22 cellular contexts compared by ENCODE assay signal in genomic region chr11:92829121-92829520, GRCh38.
DNase-seq lines count a peak whose midpoint lies in the region; ATAC-seq, FAIRE-seq and TF ChIP-seq lines count a peak whose summit lies in the region.
"Had no signal": no experiment of that assay in that cellular context is flagged by ENCODE, and none has a peak within 500 bp of the region (broad histone marks: within the 10 kb centered on the region; RNA-seq: fewer than 3 reads in every experiment).

No MANE protein-coding gene starts in this region.

- H3K27ac ChIP-seq in H1 (ENCODE audit: low read depth, low read length) = no peak overlapping the region
- H3K27ac ChIP-seq: Peyer's patch had no signal

- H3K9ac ChIP-seq in H1 (replicated peaks in 1 of 4; ENCODE audit: extremely low read depth in 1 of 4, low read depth in 3 of 4, low read length in 3 of 4) = no peak overlapping the region

- no peak overlapping the region for H3K4me2 ChIP-seq in H1 (ENCODE audit: insufficient read depth in 1 of 2, low read depth in 2 of 2, low read length in 2 of 2)

- POLR2A ChIA-PET in H1 (lab: Charles Lee; ENCODE audit: partially characterized antibody) = interaction anchor here (0.6 kb wide), 1 partner anchor 512 kb away, joined by 3 read pairs; no protein-coding TSS in a partner anchor

- H3K27me3 Mint-ChIP-seq in nephron (ENCODE audit: low read depth) (peaks cover 4% of the 10 kb centered on the region), type B pancreatic cell (peaks cover 18% of the 10 kb centered on the region)

- WGBS in H1 (ENCODE audit: extremely low coverage in 1 of 2, insufficient coverage in 1 of 2, insufficient read length in 1 of 2, insufficient replicate concordance in 2 of 2, low coverage in 1 of 2, low lambda C conversion rate in 2 of 2, missing lambda C conversion rate in 1 of 2), 2 experiments = 86% methylated on average over 3 of the region's 3 CpGs; no CpG with 5 or more reads in 1 of the 2 experiments

- FAIRE-seq in H1 (lab: Jason Lieb, UNC) = no peak
- FAIRE-seq: D721Med, GM12891 had no signal

- no peak overlapping the region for H2BK120ac ChIP-seq in H1 (replicated peaks; ENCODE audit: low read depth, low read length)

- H2AFZ ChIP-seq in H1 (ENCODE audit: low read length) = no peak overlapping the region

- no peak for TF ChIP-seq RAD21 in H1 (IDR thresholded peaks at IDR 0.05 in 1 of 2, conservative IDR thresholded peaks at IDR 0.05 in 1 of 2; ENCODE audit: low read depth in 2 of 2, low read length in 2 of 2)

- no peaks in the 10 kb centered on the region for H3K9me3 Mint-ChIP-seq in nephron
- H3K9me3 Mint-ChIP-seq in type B pancreatic cell = no peaks in the 10 kb centered on the region

- CTCF ChIA-PET in H1 (lab: Charles Lee; ENCODE audit: partially characterized antibody) = interaction anchor here (0.9 kb wide), 1 partner anchor 55 kb away, joined by 3 read pairs; no protein-coding TSS in a partner anchor

- H2BK20ac ChIP-seq in H1 (ENCODE audit: low read length) = no peak overlapping the region

- no peak for TF ChIP-seq CTCF in H1 (IDR thresholded peaks at IDR 0.05; ENCODE audit: control extremely low read depth in 1 of 3, insufficient read depth in 1 of 3, low read depth in 1 of 3, low read length in 3 of 3)
- TF ChIP-seq CTCF in nephron (IDR thresholded peaks at IDR 0.05; ENCODE audit: unreplicated experiment in 3 of 3) = no peak
- TF ChIP-seq CTCF in type B pancreatic cell (conservative IDR thresholded peaks at IDR 0.05) = no peak

- ATAC-seq in GM18519 (IDR thresholded peaks at IDR 0.05; ENCODE audit: low FRiP score, unreplicated experiment) (no peak), HG02798 (IDR thresholded peaks at IDR 0.05; ENCODE audit: poor library complexity, unreplicated experiment) (no peak)

- no peak overlapping the region for H2BK12ac ChIP-seq in H1 (ENCODE audit: low read depth, low read length)

- no peak overlapping the region for H3K56ac ChIP-seq in H1 (replicated peaks; ENCODE audit: insufficient read length, low read depth, low read length)

- H4K8ac ChIP-seq in H1 (ENCODE audit: extremely low read depth, insufficient read depth, low read length) = no peak overlapping the region

- peak; percentile 59 for DNase-seq in NCI-H69 (lab: John Stamatoyannopoulos, UW)
- no peak for DNase-seq in H1 (ENCODE audit: low read depth in 1 of 2, low spot score in 2 of 2)
- no peak for DNase-seq in type B pancreatic cell (ENCODE audit: extremely low spot score, unreplicated experiment)
- no peak for DNase-seq in stimulated activated CD4-positive, alpha-beta T cell treated with anti-CD3 and anti-CD28 coated beads, Interleukin-1b, Interleukin-23, amount 100 ng/mL, for 48 hours
- DNase-seq: DMS79; H7; HFFc6; KBM-7; MM.1S; NCI-H1048; NCI-H1436; NCI-H1930; NCI-H510A; NCI-H774; NK-92 treated with Interleukin-12 subunit alpha and Interleukin-12 subunit beta, amount 100 ng/mL, for 24 hours; Peyer's patch had no signal

- no peaks in the 10 kb centered on the region for H3K9me3 ChIP-seq in H1 (ENCODE audit: insufficient read depth in 2 of 2, low read depth in 1 of 2, low read length in 1 of 2)
- H3K9me3 ChIP-seq: BE2C, Peyer's patch had no signal

- no peak overlapping the region for H2BK15ac ChIP-seq in H1 (ENCODE audit: low read length)

- H3K18ac ChIP-seq in H1 (ENCODE audit: extremely low read depth, low read length) = no peak overlapping the region

- no peak overlapping the region for H4K91ac ChIP-seq in H1 (replicated peaks; ENCODE audit: insufficient read length, low read length)

- no peak overlapping the region for H3K23ac ChIP-seq in H1 (ENCODE audit: insufficient read length)

- H3K4me1 ChIP-seq in H1 (replicated peaks in 1 of 4; ENCODE audit: control insufficient read depth in 3 of 4, insufficient read depth in 4 of 4, low read length in 3 of 4) = peaks cover 0 to 10% (median 0%) of the 10 kb centered on the region in 4 experiments; a peak in 1 of 7 replicates
- H3K4me1 ChIP-seq: Peyer's patch had no signal

- H3K4ac ChIP-seq in H1 (replicated peaks; ENCODE audit: insufficient read length, low read depth, low read length) = no peak overlapping the region

- no peak overlapping the region for H3K4me3 Mint-ChIP-seq in nephron
- H3K4me3 Mint-ChIP-seq in type B pancreatic cell = no peak overlapping the region
- H3K4me3 Mint-ChIP-seq: HFFc6 had no signal

- no peak for TF ChIP-seq POLR2A in H1 (IDR thresholded peaks at IDR 0.05; ENCODE audit: control extremely low read depth in 1 of 2, low read depth in 2 of 2, low read length in 2 of 2)

- peaks cover 13% of the 10 kb centered on the region for H3K36me3 Mint-ChIP-seq in nephron (ENCODE audit: low read depth)
- H3K36me3 Mint-ChIP-seq in type B pancreatic cell = peaks cover 19% of the 10 kb centered on the region

- H3K79me2 ChIP-seq in H1 (ENCODE audit: control insufficient read depth in 1 of 2, insufficient read depth in 2 of 2, low read length in 2 of 2) = no peaks in the 10 kb centered on the region

- H3K4me3 ChIP-seq in H1 (ENCODE audit: extremely low read depth in 1 of 4, insufficient read depth in 2 of 4, low read depth in 3 of 4, low read length in 4 of 4) = no peak overlapping the region
- H3K4me3 ChIP-seq: Peyer's patch had no signal

- H2AK5ac ChIP-seq in H1 (ENCODE audit: low read depth, low read length) = no peak overlapping the region

- H3K27ac Mint-ChIP-seq in nephron = peak overlapping the region; percentile 77 to 92 (median 82)
- H3K27ac Mint-ChIP-seq in type B pancreatic cell = peak overlapping the region; percentile 61
- H3K27ac Mint-ChIP-seq: HFFc6 had no signal

- H4K5ac ChIP-seq in H1 (ENCODE audit: insufficient read length, low read depth, low read length) = no peak overlapping the region

- peaks cover 51% of the 10 kb centered on the region for H3K4me1 Mint-ChIP-seq in nephron
- peaks cover 49% of the 10 kb centered on the region for H3K4me1 Mint-ChIP-seq in type B pancreatic cell (ENCODE audit: unreplicated experiment)

- H3K14ac ChIP-seq in H1 (ENCODE audit: insufficient read length) = no peak overlapping the region

- TF ChIP-seq EP300 in H1 (IDR thresholded peaks at IDR 0.05; ENCODE audit: borderline replicate concordance in 1 of 2, low read depth in 2 of 2, low read length in 2 of 2) = no peak

- H3K23me2 ChIP-seq in H1 (ENCODE audit: low read depth, low read length) = no peaks in the 10 kb centered on the region

- no peaks in the 10 kb centered on the region for H3K27me3 ChIP-seq in H1 (replicated peaks in 1 of 4; ENCODE audit: control insufficient read depth in 3 of 4, extremely low read depth in 1 of 4, insufficient read depth in 3 of 4, low read length in 3 of 4)
- H3K27me3 ChIP-seq: BE2C, Peyer's patch had no signal

- H3K36me3 ChIP-seq in H1 (ENCODE audit: control insufficient read depth in 2 of 4, insufficient read depth in 4 of 4, low read length in 3 of 4) = no peaks in the 10 kb centered on the region
- H3K36me3 ChIP-seq: BE2C, Peyer's patch had no signal

- H3K79me1 ChIP-seq in H1 (ENCODE audit: low read depth, low read length) = no peaks in the 10 kb centered on the region

- no peaks in the 10 kb centered on the region for H4K20me1 ChIP-seq in H1 (replicated peaks in 1 of 2; ENCODE audit: control insufficient read depth in 1 of 2, insufficient read depth in 2 of 2, low read length in 2 of 2)

- H2BK5ac ChIP-seq in H1 (ENCODE audit: low read depth, low read length) = 0 out of 2 replicates have a peak overlapping the region, but pooled peaks have one; percentile 26

TF ChIP-seq in H1, 55 proteins besides CTCF, POLR2A, EP300 and RAD21:
- TF ChIP-seq SP4 (IDR thresholded peaks at IDR 0.05; ENCODE audit: low read length) (no peak), HDAC6 (IDR thresholded peaks at IDR 0.05; ENCODE audit: low read depth, low read length) (no peak)
